In genomic region chr21:22374218-22374969, GRCh38 we compare ENCODE assay signal across 25 cellular contexts.
DNase-seq lines count a peak whose midpoint lies in the region; ATAC-seq and TF ChIP-seq lines count a peak whose summit lies in the region.
"Had no signal": no experiment of that assay in that cellular context is flagged by ENCODE, and none has a peak within 500 bp of the region (broad histone marks: within the 10 kb centered on the region; RNA-seq: fewer than 3 reads in every experiment).

No MANE protein-coding gene starts in this region.

- no peaks in the 10 kb centered on the region for H4K20me1 ChIP-seq in GM23338 (replicated peaks; ENCODE audit: insufficient read depth)

- H3K18ac ChIP-seq in neuronal stem cell (ENCODE audit: low read length): no peak overlapping the region

- H2AFZ ChIP-seq in GM23338: no peak overlapping the region
- H2AFZ ChIP-seq in neuronal stem cell (ENCODE audit: low read length): no peak overlapping the region

- no peaks in the 10 kb centered on the region for H3K9me2 ChIP-seq in GM23338 (ENCODE audit: insufficient read depth)

- H3K27ac ChIP-seq in GM23338 (ENCODE audit: low read depth) (no peak overlapping the region), neuronal stem cell (replicated peaks; ENCODE audit: low read length) (no peak overlapping the region)
- H3K27ac ChIP-seq: breast epithelium, esophagus squamous epithelium, suprapubic skin, WERI-Rb-1 had no signal

- no peak overlapping the region for H3K14ac ChIP-seq in neuronal stem cell (ENCODE audit: low read length)

- no peak overlapping the region for H2BK15ac ChIP-seq in neuronal stem cell (ENCODE audit: low read length)

- H3K4me2 ChIP-seq in GM23338 (no peak overlapping the region), neuronal stem cell (ENCODE audit: insufficient read depth, low read length, poor library complexity, severe bottlenecking) (no peak overlapping the region)

- WGBS in neuronal stem cell (ENCODE audit: extremely low coverage in 2 of 2, insufficient read length in 2 of 2, insufficient replicate concordance in 1 of 2), 2 donors: no CpG with 5 or more reads among the region's 7 CpGs

- H3K4me3 ChIP-seq in GM23338 (no peak overlapping the region), neuronal stem cell (ENCODE audit: low read length in 2 of 2) (no peak overlapping the region)
- H3K4me3 ChIP-seq: breast epithelium, esophagus squamous epithelium, HAP-1, suprapubic skin had no signal

- H3K9me3 Mint-ChIP-seq in GM23338: peaks cover 3% of the 10 kb centered on the region; the same call in 1 of the 3 replicates
- H3K9me3 Mint-ChIP-seq: memory B cell had no signal

- H2AK5ac ChIP-seq in neuronal stem cell (ENCODE audit: low read depth, low read length): no peak overlapping the region

- no peaks in the 10 kb centered on the region for H3K9me3 ChIP-seq in neuronal stem cell (replicated peaks in 1 of 2; ENCODE audit: control insufficient read depth in 2 of 2, insufficient read depth in 1 of 2, low read depth in 1 of 2, low read length in 2 of 2)
- H3K9me3 ChIP-seq: HAP-1, suprapubic skin had no signal

- H3K27me3 ChIP-seq in GM23338 (ENCODE audit: insufficient read depth) (peaks cover 13% of the 10 kb centered on the region; the same call in 1 of the 2 replicates), neuronal stem cell (ENCODE audit: control insufficient read depth in 3 of 3, insufficient read depth in 3 of 3, low read depth in 1 of 3, low read length in 3 of 3) (no peaks in the 10 kb centered on the region)
- H3K27me3 ChIP-seq: breast epithelium, esophagus squamous epithelium, suprapubic skin had no signal

- no peaks in the 10 kb centered on the region for H3F3A ChIP-seq in GM23338 (replicated peaks; ENCODE audit: low read depth)

- H3K4me1 Mint-ChIP-seq in GM23338: peaks cover 12% of the 10 kb centered on the region
- H3K4me1 Mint-ChIP-seq: activated naive CD4-positive, alpha-beta T cell treated with anti-CD3 and anti-CD28 coated beads, Interleukin-2, amount 10 ng/mL, durations not matched to agents 7 days and 5 days; memory B cell; stimulated activated naive B cell treated with anti-CD40 and anti-IgM and Interleukin-4, amounts not matched to agents 10 μg/mL and 1 μg/mL and 100 μg/mL, for 72 hours had no signal

- H3K36me3 ChIP-seq in GM23338 (ENCODE audit: insufficient read depth): no peaks in the 10 kb centered on the region
- no peaks in the 10 kb centered on the region for H3K36me3 ChIP-seq in neuronal stem cell (replicated peaks in 1 of 2; ENCODE audit: control insufficient read depth in 2 of 2, insufficient read depth in 2 of 2, low read length in 2 of 2)
- H3K36me3 ChIP-seq: breast epithelium, esophagus squamous epithelium, HAP-1, suprapubic skin, WERI-Rb-1 had no signal

- no peak overlapping the region for H3K4ac ChIP-seq in neuronal stem cell (ENCODE audit: low read length)

- no peak overlapping the region for H4K8ac ChIP-seq in neuronal stem cell (ENCODE audit: low read depth, low read length)

- TF ChIP-seq CTCF in GM23338 (conservative IDR thresholded peaks at IDR 0.05; ENCODE audit: low read depth in 2 of 2): no peak

- H3K4me3 Mint-ChIP-seq in GM23338: no peak overlapping the region
- H3K4me3 Mint-ChIP-seq: activated naive CD4-positive, alpha-beta T cell treated with anti-CD3 and anti-CD28 coated beads, Interleukin-2, amount 10 ng/mL, durations not matched to agents 7 days and 5 days; activated T-helper 1 cell treated with anti-CD3 and anti-CD28 coated beads, Interleukin-12 subunit alpha, Interleukin-12 subunit beta, Interleukin-2, Interleukin-4 antibody, amounts not matched to agents 30 ng/mL and 10 ng/mL and 1 ng/mL, durations not matched to agents 14 hours and 24 hours and 36 hours; memory B cell; stimulated activated naive B cell treated with anti-CD40 and anti-IgM and Interleukin-4, amounts not matched to agents 10 μg/mL and 1 μg/mL and 100 μg/mL, for 72 hours had no signal

- peak; percentile 40 for DNase-seq in GM23338 (ENCODE audit: low spot score)
- DNase-seq in NCI-H146 treated with DMSO at 0.1 percent for 48 hours (lab: John Stamatoyannopoulos, UW; ENCODE audit: unreplicated experiment): peak; percentile 21
- DNase-seq in iPS-NIHi7 (ENCODE audit: extremely low spot score): peak; percentile 3
- peak; percentile 5 for DNase-seq in neuronal stem cell (ENCODE audit: low spot score)
- DNase-seq in OCI-M1 (lab: John Stamatoyannopoulos, UW): no peak
- no peak for DNase-seq in Ammon's horn (ENCODE audit: low spot score)
- DNase-seq: activated CD4-positive, alpha-beta T cell treated with anti-CD3 and anti-CD28 coated beads, Interleukin-2, amount 50 U/mL, for 1 hour; activated naive CD4-positive, alpha-beta T cell treated with anti-CD3 and anti-CD28 coated beads, Interleukin-2, amount 10 ng/mL, durations not matched to agents 7 days and 5 days; amniotic stem cell; C1 segment of cervical spinal cord; cortex of kidney; esophagus squamous epithelium; hippocampal formation; NCI-H1092 treated with DMSO at 0.1 percent for 48 hours; NCI-H524 treated with DMSO at 0.1 percent for 48 hours; stimulated activated CD4-positive, alpha-beta T cell treated with anti-CD3 and anti-CD28 coated beads, Interleukin-4, amount 100 ng/mL, for 24 hours; stimulated activated naive B cell treated with anti-CD40 and anti-IgM and Interleukin-4, amounts not matched to agents 10 μg/mL and 1 μg/mL and 100 μg/mL, for 72 hours; T-helper 9 cell; WERI-Rb-1 had no signal

- H3K27ac Mint-ChIP-seq in GM23338: no peak overlapping the region
- H3K27ac Mint-ChIP-seq: activated naive CD4-positive, alpha-beta T cell treated with anti-CD3 and anti-CD28 coated beads, Interleukin-2, amount 10 ng/mL, durations not matched to agents 7 days and 5 days; activated T-helper 1 cell treated with anti-CD3 and anti-CD28 coated beads, Interleukin-12 subunit alpha, Interleukin-12 subunit beta, Interleukin-2, Interleukin-4 antibody, amounts not matched to agents 30 ng/mL and 10 ng/mL and 1 ng/mL, durations not matched to agents 14 hours and 24 hours and 36 hours; memory B cell; stimulated activated naive B cell treated with anti-CD40 and anti-IgM and Interleukin-4, amounts not matched to agents 10 μg/mL and 1 μg/mL and 100 μg/mL, for 72 hours had no signal

- ATAC-seq in GM23338 (peak; percentile 86), SK-N-SH treated with all-trans-retinoic acid at 6 μM for 48 hours (no peak)
- ATAC-seq: stimulated activated naive B cell treated with anti-CD40 and anti-IgM and Interleukin-4, amounts not matched to agents 10 μg/mL and 1 μg/mL and 100 μg/mL, for 72 hours had no signal

- no peaks in the 10 kb centered on the region for H3K36me3 Mint-ChIP-seq in GM23338 (ENCODE audit: low read depth)
- H3K36me3 Mint-ChIP-seq: activated naive CD4-positive, alpha-beta T cell treated with anti-CD3 and anti-CD28 coated beads, Interleukin-2, amount 10 ng/mL, durations not matched to agents 7 days and 5 days; memory B cell; stimulated activated naive B cell treated with anti-CD40 and anti-IgM and Interleukin-4, amounts not matched to agents 10 μg/mL and 1 μg/mL and 100 μg/mL, for 72 hours had no signal

- H4K91ac ChIP-seq in neuronal stem cell (ENCODE audit: low read depth, low read length, poor library complexity): no peak overlapping the region

- no peak overlapping the region for H3K23ac ChIP-seq in neuronal stem cell (ENCODE audit: low read depth, low read length, poor library complexity)

- H3K4me1 ChIP-seq in GM23338 (ENCODE audit: insufficient read depth) (0 out of 2 replicates have a peak, but pooled peaks cover 5% of the 10 kb centered on the region), neuronal stem cell (ENCODE audit: control insufficient read depth in 2 of 2, insufficient read depth in 1 of 2, low read depth in 1 of 2, low read length in 2 of 2) (peaks cover 0 to 2% of the 10 kb centered on the region in 2 donors)
- H3K4me1 ChIP-seq: breast epithelium, esophagus squamous epithelium, HAP-1, suprapubic skin had no signal

- H2BK120ac ChIP-seq in neuronal stem cell (ENCODE audit: low read depth, low read length): no peak overlapping the region

- H3K79me2 ChIP-seq in GM23338 (replicated peaks; ENCODE audit: insufficient read depth): no peaks in the 10 kb centered on the region

- no peak overlapping the region for H2BK5ac ChIP-seq in neuronal stem cell (ENCODE audit: low read length)

- H3K9ac ChIP-seq in neuronal stem cell (ENCODE audit: low read depth, low read length, poor library complexity): no peak overlapping the region

- no peaks in the 10 kb centered on the region for H3K79me1 ChIP-seq in neuronal stem cell (ENCODE audit: low read depth, low read length)

- peaks cover 7% of the 10 kb centered on the region for H3K27me3 Mint-ChIP-seq in GM23338 (ENCODE audit: insufficient read depth, low read depth, poor library complexity)
- H3K27me3 Mint-ChIP-seq: activated naive CD4-positive, alpha-beta T cell treated with anti-CD3 and anti-CD28 coated beads, Interleukin-2, amount 10 ng/mL, durations not matched to agents 7 days and 5 days; memory B cell had no signal

- H2BK12ac ChIP-seq in neuronal stem cell (ENCODE audit: low read length): no peak overlapping the region

TF ChIP-seq in GM23338, 12 proteins besides CTCF, POLR2A, EP300 and RAD21 (continues in another document):
- TF ChIP-seq ETS1 (IDR thresholded peaks at IDR 0.05) (no peak), STAT1 (IDR thresholded peaks at IDR 0.05; ENCODE audit: unreplicated experiment) (no peak)

TF ChIP-seq in SK-N-SH treated with all-trans-retinoic acid at 6 μM for 48 hours, 23 proteins besides CTCF, POLR2A, EP300 and RAD21 (continues in another document):
- TF ChIP-seq POU6F1 (CRISPR knock-in tag; IDR thresholded peaks at IDR 0.05; ENCODE audit: borderline replicate concordance, low read depth): no peak
- TF ChIP-seq ISL1 (CRISPR knock-in tag; IDR thresholded peaks at IDR 0.05): no peak

Comparison
In these comparisons a context has a peak if more than half of its experiments do, and no peak if none do; other contexts are left out.
1. DNase-seq: peak in GM23338 (single experiment), NCI-H146 treated with DMSO at 0.1 percent for 48 hours (single experiment), iPS-NIHi7 (single experiment) and neuronal stem cell (single experiment); none in OCI-M1 (single experiment) and Ammon's horn (single experiment).